9 cellular contexts compared by ENCODE assay signal in genomic region chr11:19938051-19938856, GRCh38.
DNase-seq lines count a peak whose midpoint lies in the region; ATAC-seq, FAIRE-seq and TF ChIP-seq lines count a peak whose summit lies in the region.
"Had no signal": no experiment of that assay in that cellular context is flagged by ENCODE, and none has a peak within 500 bp of the region (broad histone marks: within the 10 kb centered on the region; RNA-seq: fewer than 3 reads in every experiment).

No MANE protein-coding gene starts in this region.

- H3K36me3 ChIP-seq in CD8-positive, alpha-beta T cell (ENCODE audit: insufficient read depth, low read length) = no peaks in the 10 kb centered on the region
- H3K36me3 ChIP-seq in Panc1 (ENCODE audit: control insufficient read depth, insufficient read depth, low read length) (no peaks in the 10 kb centered on the region), mammary epithelial cell (ENCODE audit: insufficient read depth, low read length) (no peaks in the 10 kb centered on the region), HepG2 (replicated peaks in 1 of 2; ENCODE audit: control insufficient read depth in 1 of 2, insufficient read depth in 2 of 2, low read length in 2 of 2) (no peaks in the 10 kb centered on the region), thoracic aorta (peaks cover 49% of the 10 kb centered on the region)

- H3K4me3 ChIP-seq in CD8-positive, alpha-beta T cell (ENCODE audit: low read depth, low read length) = no peak overlapping the region
- H3K4me3 ChIP-seq in Panc1 (ENCODE audit: low read depth in 2 of 2, low read length in 2 of 2) = no peak overlapping the region
- no peak overlapping the region for H3K4me3 ChIP-seq in mammary epithelial cell (replicated peaks in 1 of 3; ENCODE audit: insufficient read depth in 1 of 3, low read depth in 2 of 3, low read length in 3 of 3)
- H3K4me3 ChIP-seq in HepG2 (replicated peaks in 1 of 3; ENCODE audit: insufficient read depth in 1 of 3, low read depth in 2 of 3, low read length in 3 of 3) = no peak overlapping the region
- no peak overlapping the region for H3K4me3 ChIP-seq in thoracic aorta

- intact Hi-C loops in CD8-positive, alpha-beta T cell (cut with DNase I, micrococcal nuclease) = no loop called here
- intact Hi-C loops in Panc1 (cut with micrococcal nuclease; ENCODE audit: unreplicated experiment) = no loop called here
- intact Hi-C loops in mammary epithelial cell (cut with micrococcal nuclease) = loop anchor here (1.0 kb wide), 2 partner anchors 173 to 194 kb away; no protein-coding TSS in a partner anchor
- intact Hi-C loops in HepG2 (cut with micrococcal nuclease; ENCODE audit: unreplicated experiment) = loop anchor here (1.0 to 2.0 kb wide), 2 partner anchors 31 to 194 kb away; no protein-coding TSS in a partner anchor

- H3K27me3 Mint-ChIP-seq in CD8-positive, alpha-beta T cell (ENCODE audit: low read depth) = no peaks in the 10 kb centered on the region
- H3K27me3 Mint-ChIP-seq: T-cell had no signal

- dilution Hi-C loops in mammary epithelial cell (cut with HindIII; ENCODE audit: low sequenced_read_pairs) = no loop called here

- ATAC-seq in CD8-positive, alpha-beta T cell = no peak
- ATAC-seq in GM18907 (IDR thresholded peaks at IDR 0.05; ENCODE audit: unreplicated experiment) (peak; percentile 57), HG03280 (IDR thresholded peaks at IDR 0.05; ENCODE audit: unreplicated experiment) (peak; percentile 68), Panc1 (peak; percentile 85), HepG2 (peak; percentile 88), thoracic aorta (ENCODE audit: insufficient number of reproducible peaks, low FRiP score, low read depth) (no peak)
- ATAC-seq: T-cell had no signal

- peak; percentile 44 for FAIRE-seq in HepG2 (lab: Jason Lieb, UNC)

- H3K27ac Mint-ChIP-seq in CD8-positive, alpha-beta T cell = no peak overlapping the region
- H3K27ac Mint-ChIP-seq: T-cell had no signal

- H4K20me1 ChIP-seq in mammary epithelial cell (ENCODE audit: insufficient read depth, low read length) = no peaks in the 10 kb centered on the region
- no peaks in the 10 kb centered on the region for H4K20me1 ChIP-seq in HepG2 (ENCODE audit: insufficient read depth, low read length)

- H3K4me2 ChIP-seq in mammary epithelial cell (ENCODE audit: insufficient read depth, low read depth, low read length) = peak overlapping the region; percentile 10
- no peak overlapping the region for H3K4me2 ChIP-seq in HepG2 (ENCODE audit: low read depth, low read length)

- POLR2A ChIA-PET in CD8-positive, alpha-beta T cell (lab: Charles Lee) = no interaction called here
- POLR2A ChIA-PET in Panc1 (lab: Charles Lee) (no interaction called here), HepG2 (lab: Yijun Ruan, JAX) (interaction anchor here (1.1 to 1.5 kb wide), 2 partner anchors 10 to 16 kb away, joined by 4 to 5 read pairs; no protein-coding TSS in a partner anchor)

- WGBS in mammary epithelial cell (ENCODE audit: low coverage, missing lambda C conversion rate) = 40% methylated on average over 10 of the region's 10 CpGs
- 28% methylated on average over 10 of the region's 10 CpGs for WGBS in HepG2 (ENCODE audit: low lambda C conversion rate)

- no peaks in the 10 kb centered on the region for H3K79me2 ChIP-seq in mammary epithelial cell (ENCODE audit: insufficient read depth, low read length)
- H3K79me2 ChIP-seq in HepG2 (ENCODE audit: insufficient read depth, low read length) = no peaks in the 10 kb centered on the region

- in situ Hi-C loops in Panc1 (cut with HindIII; ENCODE audit: low pct_unique_long_range_greater_than_20kb, low sequenced_read_pairs) (no loop called here), mammary epithelial cell (cut with MboI; ENCODE audit: low sequenced_read_pairs in 2 of 2) (loop anchor here in 1 of 2 donors (25.0 kb wide), 2 partner anchors 199 to 399 kb away; no protein-coding TSS in a partner anchor), HepG2 (cut with HindIII; ENCODE audit: extremely low pct_ligation_motif_present, low pct_unique_long_range_greater_than_20kb) (loop anchor here (5.0 kb wide), 1 partner anchor 174 kb away; no protein-coding TSS in a partner anchor)

- H3K27me3 ChIP-seq in CD8-positive, alpha-beta T cell (ENCODE audit: insufficient read depth, low read length) = no peaks in the 10 kb centered on the region
- H3K27me3 ChIP-seq in Panc1 (ENCODE audit: control insufficient read depth, insufficient read depth, low read length) (no peaks in the 10 kb centered on the region), mammary epithelial cell (ENCODE audit: insufficient read depth, low read length) (no peaks in the 10 kb centered on the region), HepG2 (ENCODE audit: control insufficient read depth in 1 of 2, insufficient read depth in 2 of 2, low read length in 2 of 2) (no peaks in the 10 kb centered on the region), thoracic aorta (replicated peaks; ENCODE audit: insufficient read depth) (no peaks in the 10 kb centered on the region)

- BruUV-seq in Panc1 (replicated peaks; lab: Mats Ljungman, UMichigan) (no TSS peak), mammary epithelial cell (replicated peaks; lab: Mats Ljungman, UMichigan) (no TSS peak), HepG2 (replicated peaks; lab: Mats Ljungman, UMichigan) (no TSS peak)

- H3K9me3 ChIP-seq in CD8-positive, alpha-beta T cell (ENCODE audit: low read length) = no peaks in the 10 kb centered on the region
- H3K9me3 ChIP-seq in Panc1 (ENCODE audit: control insufficient read depth, insufficient read depth, low read depth, low read length) (no peaks in the 10 kb centered on the region), mammary epithelial cell (replicated peaks; ENCODE audit: insufficient read depth, low read length) (no peaks in the 10 kb centered on the region), HepG2 (ENCODE audit: low read length) (no peaks in the 10 kb centered on the region), thoracic aorta (no peaks in the 10 kb centered on the region)

- peak; percentile 49 for TF ChIP-seq CTCF in CD8-positive, alpha-beta T cell (IDR thresholded peaks at IDR 0.05)
- TF ChIP-seq CTCF in Panc1 (IDR thresholded peaks at IDR 0.05) (peak; percentile 91), mammary epithelial cell (conservative IDR thresholded peaks at IDR 0.05 in 1 of 2, IDR thresholded peaks at IDR 0.05 in 1 of 2; ENCODE audit: extremely low read depth in 1 of 2, insufficient read depth in 1 of 2, low read depth in 1 of 2, low read length in 2 of 2) (peak; percentile 85 to 93), HepG2 (CRISPR knock-in tag; IDR thresholded peaks at IDR 0.05) (peak; percentile 66), thoracic aorta (IDR thresholded peaks at IDR 0.05) (peak; percentile 82)

- H3K4me1 Mint-ChIP-seq in CD8-positive, alpha-beta T cell (ENCODE audit: low read depth) = no peaks in the 10 kb centered on the region
- H3K4me1 Mint-ChIP-seq: T-cell had no signal

- H3K9me3 Mint-ChIP-seq in CD8-positive, alpha-beta T cell = no peaks in the 10 kb centered on the region
- H3K9me3 Mint-ChIP-seq: T-cell had no signal

- H2AFZ ChIP-seq in mammary epithelial cell (ENCODE audit: low read depth, low read length) (no peak overlapping the region), HepG2 (ENCODE audit: low read length) (no peak overlapping the region)

- CTCF ChIA-PET in CD8-positive, alpha-beta T cell (lab: Charles Lee) = interaction anchor here (2.7 kb wide), 1 partner anchor 12 kb away, joined by 16 read pairs; no protein-coding TSS in a partner anchor
- CTCF ChIA-PET in Panc1 (lab: Charles Lee) (no interaction called here), mammary epithelial cell (lab: Charles Lee; ENCODE audit: low non-redundant PET) (interaction anchor here (0.7 kb wide), 1 partner anchor 376 kb away, joined by 4 read pairs; no protein-coding TSS in a partner anchor), HepG2 (lab: Yijun Ruan, JAX; ENCODE audit: low intra/inter-chr PET ratio, low total read pairs) (interaction anchor here (1.1 to 1.7 kb wide), 7 partner anchors 11 to 399 kb away, joined by 3 to 12 read pairs (median 3); no protein-coding TSS in a partner anchor)

- no peak overlapping the region for H3K4me3 Mint-ChIP-seq in CD8-positive, alpha-beta T cell
- H3K4me3 Mint-ChIP-seq: T-cell had no signal

- TF ChIP-seq POLR2A in HepG2 (IDR thresholded peaks at IDR 0.05; ENCODE audit: insufficient read depth in 1 of 2, low read depth in 2 of 2, low read length in 2 of 2) = no peak

- TF ChIP-seq EP300 in HepG2 (IDR thresholded peaks at IDR 0.05; ENCODE audit: low read depth in 2 of 2, low read length in 2 of 2) (no peak), HepG2 (CRISPR knock-in tag; IDR thresholded peaks at IDR 0.05; ENCODE audit: borderline replicate concordance) (no peak)

- no peaks in the 10 kb centered on the region for H3K4me1 ChIP-seq in CD8-positive, alpha-beta T cell (ENCODE audit: insufficient read depth, low read length)
- H3K4me1 ChIP-seq in Panc1 (ENCODE audit: control insufficient read depth, insufficient read depth, low read length) (no peaks in the 10 kb centered on the region), mammary epithelial cell (ENCODE audit: insufficient read depth, low read length) (peaks cover 23% of the 10 kb centered on the region), HepG2 (ENCODE audit: insufficient read depth, low read length) (peaks cover 32% of the 10 kb centered on the region), thoracic aorta (ENCODE audit: control insufficient read depth in 1 of 2, low read depth in 2 of 2) (peaks cover 28 to 53% of the 10 kb centered on the region in 2 donors)

- no peak overlapping the region for H3K27ac ChIP-seq in CD8-positive, alpha-beta T cell (ENCODE audit: low read depth, low read length)
- H3K27ac ChIP-seq in Panc1 (ENCODE audit: low read length) (no peak overlapping the region), mammary epithelial cell (ENCODE audit: insufficient read depth, low read depth, low read length) (peak overlapping the region; percentile 0), HepG2 (ENCODE audit: extremely low read length, insufficient read depth, low read length) (no peak overlapping the region), thoracic aorta (peak overlapping the region in 1 of 2 donors; percentile 10)

- 0 out of 2 replicates have a peak, but pooled peaks have one; percentile 39 for TF ChIP-seq RAD21 in HepG2 (CRISPR knock-in tag; IDR thresholded peaks at IDR 0.05)

- no peaks in the 10 kb centered on the region for H3K36me3 Mint-ChIP-seq in CD8-positive, alpha-beta T cell
- H3K36me3 Mint-ChIP-seq: T-cell had no signal

- no peak overlapping the region for H3K9ac ChIP-seq in mammary epithelial cell (ENCODE audit: insufficient read depth, low read length)
- no peak overlapping the region for H3K9ac ChIP-seq in HepG2 (ENCODE audit: insufficient read depth, low read depth, low read length)

- peak in 2 of 7 experiments; percentile 16 for DNase-seq in CD8-positive, alpha-beta T cell
- no peak for DNase-seq in Panc1 (ENCODE audit: low read depth, low spot score)
- peak; percentile 46 for DNase-seq in mammary epithelial cell
- DNase-seq in HepG2 (ENCODE audit: low spot score) = peak; percentile 40
- DNase-seq in thoracic aorta (ENCODE audit: low spot score) = no peak
- DNase-seq in mesenteric fat pad (ENCODE audit: low spot score) = no peak

Comparison
In these comparisons a context has a peak if more than half of its experiments do, and no peak if none do; other contexts are left out.
1. ATAC-seq: peak in GM18907 (single experiment), HG03280 (single experiment), Panc1 (single experiment) and HepG2 (single experiment); none in CD8-positive, alpha-beta T cell (single experiment) and thoracic aorta (single experiment).
2. DNase-seq: peak in mammary epithelial cell (single experiment) and HepG2 (single experiment); none in Panc1 (single experiment), thoracic aorta (single experiment) and mesenteric fat pad (single experiment).
3. intact Hi-C loops: an anchor here in mammary epithelial cell (1.0 kb wide) and HepG2 (1.0 to 2.0 kb wide); none called in CD8-positive, alpha-beta T cell and Panc1.
4. Peak in every context shown above with its lines, with median percentiles within 50 percentile points of each other: CTCF ChIP-seq.